ENCODE assay signal across 12 cellular contexts in the genomic region with DNA sequence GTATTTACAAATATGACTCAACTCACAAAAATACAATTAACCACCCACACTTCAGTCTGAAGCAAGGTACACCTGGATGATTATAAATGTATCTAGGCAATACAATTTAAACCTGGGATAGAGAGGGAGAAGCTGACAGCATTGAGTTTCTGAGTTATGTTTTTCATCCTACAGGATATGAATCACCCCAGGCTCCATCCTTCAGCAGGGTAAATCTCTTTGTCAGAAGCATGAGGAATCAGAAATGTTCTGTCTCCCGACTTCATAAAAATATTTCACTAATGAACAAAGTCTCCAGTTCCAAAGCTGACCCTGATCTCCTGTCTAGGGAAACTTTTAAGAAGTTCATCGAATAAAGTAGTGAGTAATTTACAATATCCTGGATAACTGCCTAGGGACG. TPM values are rescaled to one million over a fixed set of nuclear protein-coding genes. Genes with fewer than 3 reads are reported as not detected.
A peak's percentile ranks its signal among the peaks of the same experiment; 100 is the strongest.
DNase-seq lines count a peak whose midpoint lies in the region; TF ChIP-seq lines count a peak whose summit lies in the region.
"Had no signal": no experiment of that assay in that cellular context is flagged by ENCODE, and none has a peak within 500 bp of the region (broad histone marks: within the 10 kb centered on the region; RNA-seq: fewer than 3 reads in every experiment).

No MANE protein-coding gene starts in this region.

- H3K9ac ChIP-seq in adipocyte (ENCODE audit: low read length), result no peak overlapping the region
- H3K9ac ChIP-seq in skeletal muscle satellite cell (ENCODE audit: low read depth, low read length), result peak overlapping the region; percentile 57

- no peaks in the 10 kb centered on the region for H3K27me3 ChIP-seq in adipocyte (replicated peaks; ENCODE audit: control insufficient read depth, insufficient read depth, low read length)
- H3K27me3 ChIP-seq in skeletal muscle satellite cell (ENCODE audit: control insufficient read depth, insufficient read depth, low read length), result no peaks in the 10 kb centered on the region
- H3K27me3 ChIP-seq: heart left ventricle, transverse colon had no signal

- no peaks in the 10 kb centered on the region for H3K9me3 ChIP-seq in adipocyte (ENCODE audit: control insufficient read depth, low read length)
- H3K9me3 ChIP-seq in skeletal muscle satellite cell (replicated peaks; ENCODE audit: low read length), result no peaks in the 10 kb centered on the region
- H3K9me3 ChIP-seq: heart left ventricle, transverse colon had no signal

- TF ChIP-seq CTCF in fibroblast of pulmonary artery (IDR thresholded peaks at IDR 0.05; ENCODE audit: low read length, missing control alignments), result no peak

- H3K4me1 ChIP-seq in adipocyte (ENCODE audit: control insufficient read depth, insufficient read depth, low read length) (peaks cover 6% of the 10 kb centered on the region), skeletal muscle satellite cell (ENCODE audit: control insufficient read depth, insufficient read depth, low read length) (peaks cover 14% of the 10 kb centered on the region)
- H3K4me1 ChIP-seq: transverse colon had no signal

- peak; percentile 54 for DNase-seq in HCEC 1CT
- DNase-seq in adipocyte (ENCODE audit: low read depth), result peak; percentile 52
- DNase-seq in fibroblast of pulmonary artery (ENCODE audit: low read depth), result peak; percentile 51
- DNase-seq in HT-29 (ENCODE audit: low spot score), result no peak
- no peak for DNase-seq in NCI-H1417 (lab: John Stamatoyannopoulos, UW)
- no peak for DNase-seq in NCI-H1105 treated with DMSO at 0.1 percent for 48 hours (lab: John Stamatoyannopoulos, UW)
- DNase-seq: activated effector memory CD4-positive, alpha-beta T cell treated with anti-CD3 and anti-CD28 coated beads, Interleukin-2, amount 50 U/mL, for 16 hours; CD8-positive, alpha-beta memory T cell; heart left ventricle; stimulated activated CD4-positive, alpha-beta T cell treated with anti-CD3 and anti-CD28 coated beads, Interleukin-2, amount 100 ng/mL, for 24 hours; transverse colon had no signal

- H3K36me3 ChIP-seq in adipocyte (ENCODE audit: control insufficient read depth, insufficient read depth, low read length, severe bottlenecking), result no peaks in the 10 kb centered on the region
- H3K36me3 ChIP-seq in skeletal muscle satellite cell (ENCODE audit: insufficient read depth, low read length), result no peaks in the 10 kb centered on the region
- H3K36me3 ChIP-seq: heart left ventricle, transverse colon had no signal

- H3K4me3 ChIP-seq in adipocyte (ENCODE audit: low read length) (no peak overlapping the region), fibroblast of pulmonary artery (replicated peaks; ENCODE audit: low read depth, low read length) (no peak overlapping the region), skeletal muscle satellite cell (ENCODE audit: low read length) (peak overlapping the region; percentile 4)
- H3K4me3 ChIP-seq: heart left ventricle, transverse colon had no signal

- peak overlapping the region; percentile 62 for H3K4me2 ChIP-seq in skeletal muscle satellite cell (ENCODE audit: low read length)

RNA-seq across cellular contexts. Expression of gene FRMD4B, which starts 25.4 kb away (rescaled TPM):
- 1.1 and 1.8 TPM in 2 replicates for total RNA-seq in skeletal muscle satellite cell (2012; rRNA removed)
- total RNA-seq in HT-29 (2014; rRNA removed; shearing (Covaris generic)), result 19.6 and 21.2 TPM in 2 replicates

Comparison
In these comparisons a context has a peak if more than half of its experiments do, and no peak if none do; other contexts are left out.
1. DNase-seq: peak in HCEC 1CT (single experiment), adipocyte (single experiment) and fibroblast of pulmonary artery (single experiment); none in HT-29 (single experiment), NCI-H1417 (0 of 3) and NCI-H1105 treated with DMSO at 0.1 percent for 48 hours (single experiment).